In genomic region chr19:53511933-53512374, GRCh38 we compare ENCODE assay signal across 8 cellular contexts. TPM values are rescaled to one million over a fixed set of nuclear protein-coding genes. Genes with fewer than 3 reads are reported as not detected.
A peak's percentile ranks its signal among the peaks of the same experiment; 100 is the strongest.
DNase-seq lines count a peak whose midpoint lies in the region; FAIRE-seq and TF ChIP-seq lines count a peak whose summit lies in the region.

No MANE protein-coding gene starts in this region.

- H4K20me1 ChIP-seq in GM23248 (ENCODE audit: insufficient read depth), result no peaks in the 10 kb centered on the region
- H4K20me1 ChIP-seq in astrocyte (ENCODE audit: insufficient read depth, low read length), result no peaks in the 10 kb centered on the region
- H4K20me1 ChIP-seq in smooth muscle cell (ENCODE audit: low read depth), result no peaks in the 10 kb centered on the region

- H3K4me1 Mint-ChIP-seq in astrocyte (ENCODE audit: low read depth, unreplicated experiment), result no peaks in the 10 kb centered on the region

- H3K4me3 ChIP-seq in AG04450 (ENCODE audit: low read depth, low read length) (no peak overlapping the region), GM23248 (no peak overlapping the region), astrocyte (ENCODE audit: insufficient read depth, low read depth, low read length) (no peak overlapping the region), smooth muscle cell (no peak overlapping the region)

- no peaks in the 10 kb centered on the region for H3K79me2 ChIP-seq in GM23248 (ENCODE audit: insufficient read depth)
- H3K79me2 ChIP-seq in astrocyte (ENCODE audit: insufficient read depth, low read length), result no peaks in the 10 kb centered on the region
- no peaks in the 10 kb centered on the region for H3K79me2 ChIP-seq in smooth muscle cell (ENCODE audit: low read depth)

- no peak overlapping the region for H3K9ac ChIP-seq in GM23248
- H3K9ac ChIP-seq in astrocyte (ENCODE audit: low read length), result no peak overlapping the region
- no peak overlapping the region for H3K9ac ChIP-seq in smooth muscle cell (ENCODE audit: low read depth)

- H3K27ac ChIP-seq in AG04450 (ENCODE audit: low read depth, low read length), result no peak overlapping the region
- no peak overlapping the region for H3K27ac ChIP-seq in GM23248
- H3K27ac ChIP-seq in astrocyte (ENCODE audit: low read depth, low read length), result no peak overlapping the region
- H3K27ac ChIP-seq in smooth muscle cell (ENCODE audit: low read depth), result no peak overlapping the region

- H3K9me3 ChIP-seq in AG04450 (ENCODE audit: control insufficient read depth, insufficient read depth, low read length) (peaks cover 3% of the 10 kb centered on the region; the same call in 1 of the 2 replicates), GM23248 (ENCODE audit: low read depth) (no peaks in the 10 kb centered on the region), astrocyte (ENCODE audit: insufficient read depth, low read depth, low read length) (no peaks in the 10 kb centered on the region), smooth muscle cell (replicated peaks; ENCODE audit: low read depth) (no peaks in the 10 kb centered on the region)

- DNase-seq in AG04450 (ENCODE audit: low read depth, low spot score) (peak; percentile 16), GM23248 (peak; percentile 83), SK-N-DZ (ENCODE audit: low spot score) (peak; percentile 50), astrocyte (ENCODE audit: low read depth) (peak; percentile 34), hepatic stellate cell (ENCODE audit: low spot score) (peak; percentile 72), smooth muscle cell (lab: John Stamatoyannopoulos, UW; ENCODE audit: unreplicated experiment) (no peak), NK-92 (lab: John Stamatoyannopoulos, UW; ENCODE audit: unreplicated experiment) (no peak), NCI-H187 treated with DMSO at 0.1 percent for 48 hours (lab: John Stamatoyannopoulos, UW) (no peak)

- no peaks in the 10 kb centered on the region for H3K4me1 ChIP-seq in GM23248 (ENCODE audit: insufficient read depth)
- H3K4me1 ChIP-seq in astrocyte (ENCODE audit: insufficient read depth, low read length), result no peaks in the 10 kb centered on the region
- no peaks in the 10 kb centered on the region for H3K4me1 ChIP-seq in smooth muscle cell (ENCODE audit: low read depth)

- no peak overlapping the region for H3K4me3 Mint-ChIP-seq in astrocyte (ENCODE audit: unreplicated experiment)

- no peaks in the 10 kb centered on the region for H3K36me3 Mint-ChIP-seq in astrocyte (ENCODE audit: low read depth, unreplicated experiment)

- H3K36me3 ChIP-seq in GM23248 (ENCODE audit: low read depth), result no peaks in the 10 kb centered on the region
- H3K36me3 ChIP-seq in astrocyte (ENCODE audit: insufficient read depth, low read length), result no peaks in the 10 kb centered on the region
- H3K36me3 ChIP-seq in smooth muscle cell (ENCODE audit: low read depth), result no peaks in the 10 kb centered on the region

- no peak overlapping the region for H3K27ac Mint-ChIP-seq in astrocyte (ENCODE audit: unreplicated experiment)

- H3K4me2 ChIP-seq in GM23248 (ENCODE audit: unreplicated experiment), result no peak overlapping the region
- H3K4me2 ChIP-seq in astrocyte (ENCODE audit: low read length), result no peak overlapping the region
- H3K4me2 ChIP-seq in smooth muscle cell, result no peak overlapping the region

- H2AFZ ChIP-seq in GM23248, result no peak overlapping the region
- H2AFZ ChIP-seq in astrocyte (ENCODE audit: low read depth, low read length), result no peak overlapping the region
- no peak overlapping the region for H2AFZ ChIP-seq in smooth muscle cell (ENCODE audit: low read depth)

- H3K9me3 Mint-ChIP-seq in astrocyte (ENCODE audit: unreplicated experiment), result no peaks in the 10 kb centered on the region

- H3K27me3 ChIP-seq in AG04450 (ENCODE audit: control insufficient read depth, insufficient read depth, low read length), result no peaks in the 10 kb centered on the region
- H3K27me3 ChIP-seq in GM23248 (replicated peaks; ENCODE audit: insufficient read depth), result no peaks in the 10 kb centered on the region; the same call in 1 of the 2 replicates
- no peaks in the 10 kb centered on the region for H3K27me3 ChIP-seq in astrocyte (ENCODE audit: insufficient read depth, low read length)
- H3K27me3 ChIP-seq in smooth muscle cell (ENCODE audit: low read depth), result no peaks in the 10 kb centered on the region

- 19 to 26% methylated on average over 10 to 11 of the region's 11 CpGs for WGBS in GM23248 (ENCODE audit: low coverage in 1 of 2, low lambda C conversion rate in 2 of 2, missing lambda C conversion rate in 2 of 2), 2 experiments
- 46% methylated on average over 10 of the region's 11 CpGs for WGBS in smooth muscle cell (ENCODE audit: low lambda C conversion rate)

- no peaks in the 10 kb centered on the region for H3K9me2 ChIP-seq in GM23248 (ENCODE audit: insufficient read depth)

- TF ChIP-seq CTCF in AG04450 (IDR thresholded peaks at IDR 0.05; ENCODE audit: low read depth, low read length), result peak; percentile 69
- peak; percentile 19 for TF ChIP-seq CTCF in astrocyte (IDR thresholded peaks at IDR 0.05; ENCODE audit: insufficient read depth, low read depth, low read length)
- peak; percentile 69 for TF ChIP-seq CTCF in smooth muscle cell (IDR thresholded peaks at IDR 0.05; ENCODE audit: borderline replicate concordance, insufficient read depth, poor library complexity, severe bottlenecking)

- FAIRE-seq in astrocyte (lab: Jason Lieb, UNC), result peak; percentile 41

- peaks cover 3% of the 10 kb centered on the region for H3K27me3 Mint-ChIP-seq in astrocyte (ENCODE audit: low read depth, unreplicated experiment)

- in situ Hi-C loops in GM23248 (cut with MboI), result no loop called here

- POLR2A ChIA-PET in AG04450 (lab: Yijun Ruan, JAX), result no interaction called here

- H3F3A ChIP-seq in GM23248 (ENCODE audit: insufficient read depth) (no peaks in the 10 kb centered on the region), smooth muscle cell (ENCODE audit: low read depth) (no peaks in the 10 kb centered on the region)

- CTCF ChIA-PET in AG04450 (lab: Charles Lee), result interaction anchor here (1.1 to 1.5 kb wide), 2 partner anchors 9 to 317 kb away, joined by 5 to 8 read pairs; no protein-coding TSS in a partner anchor

RNA-seq across cellular contexts. Expression of gene ZNF331, which starts 26.0 kb away (rescaled TPM):
- polyA plus RNA-seq in AG04450 (2011; rRNA removed) (4.2 and 4.4 TPM in 2 replicates), GM23248 (2016; fragmentation: Nextera tagmentation; extraction: Ambion mirVana) (15.7 and 17.0 TPM in 2 replicates), smooth muscle cell (9.7 and 11.4 TPM in 2 replicates)
- 5.3 and 7.1 TPM in 2 replicates for polyA minus RNA-seq in AG04450 (2011; rRNA and poly(A)+ RNA removed)
- 12.0 and 13.9 TPM in 2 replicates for total RNA-seq in GM23248 (2014; rRNA removed; shearing (Covaris generic))
- polyA plus RNA-seq in SK-N-DZ (2014; cell fraction: cytosol; rRNA removed), result 17.5 and 21.5 TPM in 2 replicates
- 36.6 and 47.3 TPM in 2 replicates for polyA plus RNA-seq in SK-N-DZ (2014; cell fraction: nucleus; rRNA removed)
- total RNA-seq in astrocyte (4.8 and 5.1 TPM in 2 replicates), smooth muscle cell (9.1 and 12.1 TPM in 2 replicates)

RNA-seq across cellular contexts. Expression of gene ZNF813, which starts 44.4 kb away (rescaled TPM):
- polyA plus RNA-seq in AG04450 (2011; rRNA removed), result 1.7 and 2.1 TPM in 2 replicates
- 2.5 and 5.2 TPM in 2 replicates for polyA minus RNA-seq in AG04450 (2011; rRNA and poly(A)+ RNA removed)
- 2.0 and 2.7 TPM in 2 replicates for total RNA-seq in GM23248 (2014; rRNA removed; shearing (Covaris generic))
- polyA plus RNA-seq in GM23248 (2016; fragmentation: Nextera tagmentation; extraction: Ambion mirVana), result 1.0 and 1.4 TPM in 2 replicates
- polyA plus RNA-seq in SK-N-DZ (2014; cell fraction: cytosol; rRNA removed), result 1.1 and 1.4 TPM in 2 replicates
- 0.40 and 1.5 TPM in 2 replicates for polyA plus RNA-seq in SK-N-DZ (2014; cell fraction: nucleus; rRNA removed)
- 3.7 and 4.1 TPM in 2 replicates for total RNA-seq in astrocyte
- 5.4 and 5.9 TPM in 2 replicates for total RNA-seq in smooth muscle cell
- 2.4 TPM in 2 replicates for polyA plus RNA-seq in smooth muscle cell

Comparison
In these comparisons a context has a peak if more than half of its experiments do, and no peak if none do; other contexts are left out.
1. DNase-seq: peak in AG04450 (single experiment), GM23248 (single experiment), SK-N-DZ (single experiment), astrocyte (single experiment) and hepatic stellate cell (single experiment); none in smooth muscle cell (single experiment), NK-92 (single experiment) and NCI-H187 treated with DMSO at 0.1 percent for 48 hours (single experiment).
2. CTCF ChIP-seq: peak in every context shown above with its lines; median percentile 69 in AG04450; 69 in smooth muscle cell; 19 in astrocyte.